ENCODE assay signal across 14 cellular contexts in the genomic region with DNA sequence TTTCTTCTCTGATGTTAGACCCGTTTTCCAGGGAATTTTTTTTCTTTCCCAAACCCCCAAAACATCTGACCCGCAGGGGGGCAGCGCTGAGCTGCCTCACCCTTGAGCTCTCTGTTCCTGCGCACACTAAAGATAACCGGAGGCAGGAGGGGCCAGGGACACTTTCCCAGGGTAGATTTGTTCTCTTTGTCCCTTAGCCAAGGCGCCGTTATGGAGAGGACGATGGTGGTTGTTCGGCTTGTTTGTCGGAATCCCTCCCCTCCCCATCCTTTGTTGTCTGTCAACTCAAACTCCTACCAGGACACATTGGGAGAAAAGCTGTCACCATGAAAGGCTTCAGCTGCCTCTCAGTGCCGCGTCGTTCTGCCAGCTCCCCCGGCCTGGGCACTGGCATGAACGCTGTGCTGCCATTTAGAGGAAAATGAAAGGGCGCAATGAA.
DNase-seq lines count a peak whose midpoint lies in the region; ATAC-seq and TF ChIP-seq lines count a peak whose summit lies in the region.
"Had no signal": no experiment of that assay in that cellular context is flagged by ENCODE, and none has a peak within 500 bp of the region (broad histone marks: within the 10 kb centered on the region; RNA-seq: fewer than 3 reads in every experiment).

No MANE protein-coding gene starts in this region.

- TF ChIP-seq CTCF in GM23338 (conservative IDR thresholded peaks at IDR 0.05; ENCODE audit: low read depth in 2 of 2) (peak; percentile 50 to 63), brain microvascular endothelial cell (IDR thresholded peaks at IDR 0.05; ENCODE audit: low read depth, low read length, missing control alignments) (peak; percentile 57), osteoblast (IDR thresholded peaks at IDR 0.05; ENCODE audit: extremely low read depth, low read depth, low read length) (peak; percentile 21), chondrocyte (IDR thresholded peaks at IDR 0.05) (no peak)

- H3K4me3 Mint-ChIP-seq in GM23338: no peak overlapping the region
- no peak overlapping the region for H3K4me3 Mint-ChIP-seq in chondrocyte (ENCODE audit: unreplicated experiment)
- H3K4me3 Mint-ChIP-seq: activated naive CD4-positive, alpha-beta T cell treated with anti-CD3 and anti-CD28 coated beads for 36 hours had no signal

- H3K36me3 Mint-ChIP-seq in GM23338 (ENCODE audit: low read depth) (no peaks in the 10 kb centered on the region), chondrocyte (ENCODE audit: low read depth) (no peaks in the 10 kb centered on the region)

- H3F3A ChIP-seq in GM23338 (replicated peaks; ENCODE audit: low read depth): no peaks in the 10 kb centered on the region

- DNase-seq in GM23338 (ENCODE audit: low spot score) (peak; percentile 69), brain microvascular endothelial cell (no peak), left cardiac atrium (peak; percentile 27), osteoblast (ENCODE audit: insufficient read length, low spot score, missing footprints) (no peak), AG08396 (ENCODE audit: low spot score) (no peak), chondrocyte (ENCODE audit: low spot score) (no peak), posterior vena cava (ENCODE audit: low spot score) (no peak)
- DNase-seq: activated CD4-positive, alpha-beta T cell treated with anti-CD3 and anti-CD28 coated beads, Interleukin-2, amount 50 U/mL, for 48 hours; activated naive CD4-positive, alpha-beta T cell treated with anti-CD3 and anti-CD28 coated beads for 36 hours had no signal

- H3K27ac Mint-ChIP-seq in GM23338: 0 out of 2 replicates have a peak overlapping the region, but pooled peaks have one; percentile 37
- no peak overlapping the region for H3K27ac Mint-ChIP-seq in chondrocyte (ENCODE audit: unreplicated experiment)
- H3K27ac Mint-ChIP-seq: activated naive CD4-positive, alpha-beta T cell treated with anti-CD3 and anti-CD28 coated beads for 36 hours had no signal

- no peaks in the 10 kb centered on the region for H4K20me1 ChIP-seq in GM23338 (replicated peaks; ENCODE audit: insufficient read depth)
- H4K20me1 ChIP-seq in osteoblast (ENCODE audit: insufficient read depth, low read length): no peaks in the 10 kb centered on the region

- H2AFZ ChIP-seq in GM23338 (peak overlapping the region; percentile 57), osteoblast (ENCODE audit: low read length) (no peak overlapping the region)
- H2AFZ ChIP-seq: parathyroid adenoma had no signal

- peaks cover 9% of the 10 kb centered on the region; the same call in 1 of the 2 replicates for H3K9me2 ChIP-seq in GM23338 (ENCODE audit: insufficient read depth)

- H3K79me2 ChIP-seq in GM23338 (replicated peaks; ENCODE audit: insufficient read depth): no peaks in the 10 kb centered on the region
- H3K79me2 ChIP-seq in osteoblast (ENCODE audit: insufficient read depth, low read length): no peaks in the 10 kb centered on the region
- H3K79me2 ChIP-seq: parathyroid adenoma had no signal

- H3K4me1 ChIP-seq in GM23338 (ENCODE audit: insufficient read depth) (peaks cover 25% of the 10 kb centered on the region), osteoblast (ENCODE audit: insufficient read depth, low read length) (no peaks in the 10 kb centered on the region)
- H3K4me1 ChIP-seq: left lung, parathyroid adenoma had no signal

- H3K27me3 ChIP-seq in GM23338 (ENCODE audit: insufficient read depth) (no peaks in the 10 kb centered on the region), brain microvascular endothelial cell (replicated peaks) (no peaks in the 10 kb centered on the region), osteoblast (ENCODE audit: insufficient read depth, low read length) (no peaks in the 10 kb centered on the region)
- H3K27me3 ChIP-seq: left lung had no signal

- H3K4me2 ChIP-seq in GM23338 (no peak overlapping the region), osteoblast (ENCODE audit: insufficient read depth, low read length) (no peak overlapping the region)

- H3K27ac ChIP-seq in GM23338 (ENCODE audit: low read depth): no peak overlapping the region
- H3K27ac ChIP-seq in brain microvascular endothelial cell: no peak overlapping the region
- H3K27ac ChIP-seq in osteoblast (ENCODE audit: low read depth, low read length): no peak overlapping the region
- H3K27ac ChIP-seq: C4-2B, left lung, parathyroid adenoma, SK-N-MC had no signal

- H3K9me3 ChIP-seq in osteoblast (ENCODE audit: low read depth, low read length): no peaks in the 10 kb centered on the region
- H3K9me3 ChIP-seq: left lung had no signal

- H3K4me3 ChIP-seq in GM23338 (no peak overlapping the region), brain microvascular endothelial cell (ENCODE audit: low read depth, low read length) (no peak overlapping the region), osteoblast (ENCODE audit: insufficient read depth, low read length) (no peak overlapping the region)
- H3K4me3 ChIP-seq: left lung, SK-N-MC had no signal

- ATAC-seq in GM23338 (peak; percentile 92), left cardiac atrium (peak; percentile 50 to 66), GM19328 (IDR thresholded peaks at IDR 0.05; ENCODE audit: unreplicated experiment) (no peak)
- ATAC-seq: left lung had no signal

- H3K4me1 Mint-ChIP-seq in GM23338 (peaks cover 37% of the 10 kb centered on the region), chondrocyte (ENCODE audit: low read depth) (peaks cover 14% of the 10 kb centered on the region)

- H3K36me3 ChIP-seq in GM23338 (ENCODE audit: insufficient read depth) (no peaks in the 10 kb centered on the region), brain microvascular endothelial cell (replicated peaks) (no peaks in the 10 kb centered on the region), osteoblast (ENCODE audit: insufficient read depth, low read length) (no peaks in the 10 kb centered on the region)
- H3K36me3 ChIP-seq: left lung had no signal

- H3K9me3 Mint-ChIP-seq in GM23338: no peaks in the 10 kb centered on the region
- no peaks in the 10 kb centered on the region for H3K9me3 Mint-ChIP-seq in chondrocyte (ENCODE audit: low read depth)
- H3K9me3 Mint-ChIP-seq: activated naive CD4-positive, alpha-beta T cell treated with anti-CD3 and anti-CD28 coated beads for 36 hours had no signal

- peaks cover 5% of the 10 kb centered on the region for H3K27me3 Mint-ChIP-seq in GM23338 (ENCODE audit: insufficient read depth, low read depth, poor library complexity)
- no peaks in the 10 kb centered on the region for H3K27me3 Mint-ChIP-seq in chondrocyte (ENCODE audit: low read depth)

- intact Hi-C loops in left cardiac atrium (cut with DNase I): loop anchor here in 1 of 2 donors (10.0 kb wide), 1 partner anchor 190 kb away; no protein-coding TSS in a partner anchor
- intact Hi-C loops in posterior vena cava (cut with DNase I): no loop called here

- in situ Hi-C loops in brain microvascular endothelial cell (cut with HindIII; ENCODE audit: low pct_ligation_motif_present, low sequenced_read_pairs): no loop called here

TF ChIP-seq in GM23338, 12 proteins besides CTCF, POLR2A, EP300 and RAD21:
- no peak for TF ChIP-seq ZNF331 (CRISPR knock-in tag; IDR thresholded peaks at IDR 0.05; ENCODE audit: low read depth)
- no peak for TF ChIP-seq ZNF114 (CRISPR knock-in tag; IDR thresholded peaks at IDR 0.05)

Comparison
In these comparisons a context has a peak if more than half of its experiments do, and no peak if none do; other contexts are left out.
1. DNase-seq: peak in GM23338 (single experiment) and left cardiac atrium (single experiment); none in brain microvascular endothelial cell (single experiment), osteoblast (single experiment), AG08396 (single experiment), chondrocyte (single experiment) and posterior vena cava (single experiment).